ENCODE assay signal across 16 cellular contexts in genomic region chr5:130110333-130110732, GRCh38.
"Had no signal": no experiment of that assay in that cellular context is flagged by ENCODE, and none has a peak within 500 bp of the region (broad histone marks: within the 10 kb centered on the region; RNA-seq: fewer than 3 reads in every experiment).

No MANE protein-coding gene starts in this region.

- ATAC-seq: activated T-helper 17 cell treated with anti-CD3 and anti-CD28 coated beads, Interleukin-2, amount 50 U/mL, for 72 hours; natural killer cell treated with Interleukin-12 subunit alpha and Interleukin-12 subunit beta and Interleukin-15 and Interleukin-18, amount 100 ng/mL, for 72 hours; right cardiac atrium; stimulated activated naive CD8-positive, alpha-beta T cell treated with anti-CD3 and anti-CD28 coated beads, Interleukin-15, Interleukin-2, amounts not matched to agents 100 U/mL and 50 U/mL, for 24 hours had no signal

- H3K36me3 ChIP-seq: left ventricle myocardium inferior, prostate gland, transverse colon had no signal

- H3K4me1 ChIP-seq: left ventricle myocardium inferior, prostate gland, transverse colon had no signal

- H3K27ac ChIP-seq: left ventricle myocardium inferior, prostate gland, transverse colon, VCaP had no signal

- H3K27me3 ChIP-seq: transverse colon had no signal

- DNase-seq: activated CD4-positive, alpha-beta T cell treated with anti-CD3 and anti-CD28 coated beads, Interleukin-2, amount 50 U/mL, for 48 hours; activated naive CD4-positive, alpha-beta T cell treated with anti-CD3 and anti-CD28 coated beads for 36 hours; central memory CD4-positive, alpha-beta T cell; effector memory CD4-positive, alpha-beta T cell; left ventricle myocardium inferior; mesendoderm; occipital lobe; right cardiac atrium; small intestine; stimulated activated naive CD8-positive, alpha-beta T cell treated with anti-CD3 and anti-CD28 coated beads, Interleukin-15, Interleukin-2, amounts not matched to agents 100 U/mL and 50 U/mL, for 24 hours; T1000; transverse colon had no signal

- H3K9me3 ChIP-seq: left ventricle myocardium inferior, prostate gland, transverse colon had no signal

- H3K4me3 ChIP-seq: left ventricle myocardium inferior, prostate gland, transverse colon had no signal
